Comparison of ENCODE assay signal across 8 cellular contexts in the genomic region with DNA sequence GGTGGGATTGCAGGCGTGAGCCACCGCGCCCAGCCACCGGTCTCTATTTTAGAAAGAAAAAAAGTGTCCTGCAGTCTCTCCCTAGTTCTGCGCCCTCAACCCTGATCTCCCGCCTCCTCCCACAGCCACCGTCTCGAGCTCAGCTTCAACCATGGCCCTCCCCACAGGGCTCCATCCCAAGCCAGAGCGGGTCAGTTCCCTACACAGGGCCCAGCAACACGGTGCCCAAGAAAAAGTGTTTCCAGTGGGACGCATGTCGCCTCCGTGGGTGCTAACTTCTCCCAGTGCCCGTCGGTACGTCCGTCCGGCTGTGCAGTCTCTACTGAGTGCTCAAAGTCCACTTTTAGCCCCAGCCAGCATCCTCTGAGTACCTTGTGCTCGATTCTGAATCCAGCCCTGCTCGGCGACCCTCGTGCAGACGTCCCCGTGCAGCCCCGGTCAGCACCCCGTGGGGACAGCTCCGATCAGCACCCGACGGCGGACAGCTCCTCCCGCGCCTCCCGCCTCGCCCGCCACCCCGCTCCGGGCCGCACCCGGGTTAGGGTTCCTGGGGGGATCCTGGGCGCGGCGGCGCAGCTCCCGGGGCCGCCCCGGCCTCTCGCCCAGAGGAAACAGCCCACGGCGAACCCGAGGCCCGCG. TPM values are rescaled to one million over a fixed set of nuclear protein-coding genes. Genes with fewer than 3 reads are reported as not detected.
DNase-seq lines count a peak whose midpoint lies in the region; ATAC-seq and TF ChIP-seq lines count a peak whose summit lies in the region.

No MANE protein-coding gene starts in this region.

- peaks cover 6% of the 10 kb centered on the region for H3K36me3 Mint-ChIP-seq in activated CD4-positive, alpha-beta T cell treated with anti-CD3 and anti-CD28 coated beads, Interleukin-2, amount 10 ng/mL, durations not matched to agents 24 days and 14 days (ENCODE audit: low read depth)

- H3K9me3 Mint-ChIP-seq in activated CD4-positive, alpha-beta T cell treated with anti-CD3 and anti-CD28 coated beads, Interleukin-2, amount 10 ng/mL, durations not matched to agents 24 days and 14 days: no peaks in the 10 kb centered on the region

- no peaks in the 10 kb centered on the region for H3K4me1 ChIP-seq in A673 (ENCODE audit: insufficient read depth, low read length, poor library complexity, severe bottlenecking)
- H3K4me1 ChIP-seq in thyroid gland: peaks cover 0 to 10% of the 10 kb centered on the region in 2 donors

- H3K27me3 ChIP-seq in A673 (replicated peaks; ENCODE audit: insufficient read depth, low read depth, low read length, poor library complexity) (no peaks in the 10 kb centered on the region), dorsolateral prefrontal cortex (peaks cover 0 to 6% (median 0%) of the 10 kb centered on the region in 45 donors), thyroid gland (peaks cover 4% of the 10 kb centered on the region)

- peak overlapping the region; percentile 34 for H3K4me3 ChIP-seq in A673 (ENCODE audit: low read depth, low read length, poor library complexity, severe bottlenecking)
- peak overlapping the region; percentile 28 to 77 (median 63) for H3K4me3 ChIP-seq in dorsolateral prefrontal cortex
- peak overlapping the region in 1 of 3 donors; percentile 34 for H3K4me3 ChIP-seq in thyroid gland (replicated peaks in 1 of 3)

- H3K27me3 Mint-ChIP-seq in activated CD4-positive, alpha-beta T cell treated with anti-CD3 and anti-CD28 coated beads, Interleukin-2, amount 10 ng/mL, durations not matched to agents 24 days and 14 days: peaks cover 39% of the 10 kb centered on the region

- BruUV-seq in A673 (replicated peaks; lab: Mats Ljungman, UMichigan): no TSS peak

- 19 to 28% methylated on average over 25 to 38 of the region's 52 CpGs for WGBS in thyroid gland, 2 donors

- TF ChIP-seq CTCF in A673 (conservative IDR thresholded peaks at IDR 0.05; ENCODE audit: low read depth, low read length): no peak
- no peak for TF ChIP-seq CTCF in dorsolateral prefrontal cortex (IDR thresholded peaks at IDR 0.05 in 54 of 56, conservative IDR thresholded peaks at IDR 0.05 in 2 of 56; ENCODE audit: low read depth in 1 of 56, partially characterized antibody in 56 of 56)
- TF ChIP-seq CTCF in thyroid gland (IDR thresholded peaks at IDR 0.05): no peak

- no peaks in the 10 kb centered on the region for H3K36me3 ChIP-seq in A673 (ENCODE audit: insufficient read depth, low read length, poor library complexity, severe bottlenecking)
- no peaks in the 10 kb centered on the region for H3K36me3 ChIP-seq in thyroid gland

- no peak for ATAC-seq in GM18511 (IDR thresholded peaks at IDR 0.05; ENCODE audit: unreplicated experiment)

- POLR2A ChIA-PET in A673 (lab: Charles Lee; ENCODE audit: low non-redundant PET): no interaction called here

- H3K4me3 Mint-ChIP-seq in activated CD4-positive, alpha-beta T cell treated with anti-CD3 and anti-CD28 coated beads, Interleukin-2, amount 10 ng/mL, durations not matched to agents 24 days and 14 days: peak overlapping the region; percentile 67

- no peaks in the 10 kb centered on the region for H3K9me3 ChIP-seq in A673 (ENCODE audit: low read depth, low read length, poor library complexity, severe bottlenecking)
- H3K9me3 ChIP-seq in thyroid gland: no peaks in the 10 kb centered on the region

- CTCF ChIA-PET in A673 (lab: Charles Lee): interaction anchor here (0.6 kb wide), 1 partner anchor 20 kb away, joined by 8 read pairs; no protein-coding TSS in a partner anchor

- TF ChIP-seq POLR2A in thyroid gland (IDR thresholded peaks at IDR 0.05): no peak

- no peak overlapping the region for H3K27ac Mint-ChIP-seq in activated CD4-positive, alpha-beta T cell treated with anti-CD3 and anti-CD28 coated beads, Interleukin-2, amount 10 ng/mL, durations not matched to agents 24 days and 14 days

- H3K27ac ChIP-seq in A673 (ENCODE audit: low read depth, low read length, poor library complexity, severe bottlenecking) (no peak overlapping the region), dorsolateral prefrontal cortex (peak overlapping the region in 28 of 59 donors; percentile 6 to 87 (median 58)), thyroid gland (no peak overlapping the region)

- DNase-seq in A673 (ENCODE audit: low spot score) (peak; percentile 48), HuH-7 (ENCODE audit: low spot score) (peak; percentile 97), dorsolateral prefrontal cortex (peak in 2 of 10 donors; percentile 53 to 73), mucosa of gallbladder (ENCODE audit: low spot score) (peak; percentile 49), thyroid gland (peak; percentile 53 to 55), medulla oblongata (ENCODE audit: extremely low spot score) (no peak)
- DNase-seq in activated CD4-positive, alpha-beta T cell treated with anti-CD3 and anti-CD28 coated beads, Interleukin-2, amount 10 ng/mL, durations not matched to agents 24 days and 14 days: peak; percentile 93

- peaks cover 11% of the 10 kb centered on the region for H3K4me1 Mint-ChIP-seq in activated CD4-positive, alpha-beta T cell treated with anti-CD3 and anti-CD28 coated beads, Interleukin-2, amount 10 ng/mL, durations not matched to agents 24 days and 14 days

- intact Hi-C loops in A673 (cut with micrococcal nuclease; ENCODE audit: unreplicated experiment): loop anchor here (10.0 kb wide), 1 partner anchor 55 kb away; the partner anchor contains the start of gene KLHDC7B
- intact Hi-C loops in activated CD4-positive, alpha-beta T cell treated with anti-CD3 and anti-CD28 coated beads, Interleukin-2, amount 10 ng/mL, durations not matched to agents 24 days and 14 days (cut with micrococcal nuclease): no loop called here
- intact Hi-C loops in dorsolateral prefrontal cortex (cut with DNase I): no loop called here
- intact Hi-C loops in thyroid gland (cut with DNase I): loop anchor here (10.0 kb wide), 1 partner anchor 345 kb away; the partner anchor contains the start of gene HDAC10

RNA-seq across cellular contexts. Expression of gene MAPK8IP2, which starts 0.7 kb away (rescaled TPM):
- total RNA-seq in A673 (2021): 7.8 and 11.5 TPM in 2 replicates
- total RNA-seq in activated CD4-positive, alpha-beta T cell treated with anti-CD3 and anti-CD28 coated beads, Interleukin-2, amount 10 ng/mL, durations not matched to agents 24 days and 14 days: 0.19 TPM in 2 replicates
- 100 to 1,000 TPM in 119 of 120 experiments, 10 to 100 TPM in 1; 82.8 to 271 (median 217) TPM for total RNA-seq in dorsolateral prefrontal cortex
- 0.89 TPM for total RNA-seq in mucosa of gallbladder
- 1 to 10 TPM in 3 of 4 donors, under 1 TPM in 1; 0.94 to 3.3 (median 1.5) TPM for total RNA-seq in thyroid gland

RNA-seq across cellular contexts. Expression of gene CHKB, which starts 17.3 kb away (rescaled TPM):
- total RNA-seq in A673 (2021): 47.6 and 51.4 TPM in 2 replicates
- 83.2 and 84.7 TPM in 2 replicates for total RNA-seq in activated CD4-positive, alpha-beta T cell treated with anti-CD3 and anti-CD28 coated beads, Interleukin-2, amount 10 ng/mL, durations not matched to agents 24 days and 14 days
- 100 to 1,000 TPM in 1 of 120 experiments, 10 to 100 TPM in 119; 36.7 to 115 (median 63.9) TPM for total RNA-seq in dorsolateral prefrontal cortex
- total RNA-seq in mucosa of gallbladder: 106 TPM
- total RNA-seq in thyroid gland: 10 to 100 TPM; 49.1 to 96.9 (median 67.8) TPM

RNA-seq across cellular contexts. Expression of gene CPT1B, which starts 21.7 kb away (rescaled TPM):
- 19.2 and 28.3 TPM in 2 replicates for total RNA-seq in A673 (2021)
- total RNA-seq in activated CD4-positive, alpha-beta T cell treated with anti-CD3 and anti-CD28 coated beads, Interleukin-2, amount 10 ng/mL, durations not matched to agents 24 days and 14 days: 63.1 and 71.5 TPM in 2 replicates
- 10 to 100 TPM; 16.1 to 79.3 (median 36.8) TPM for total RNA-seq in dorsolateral prefrontal cortex
- 32.4 TPM for total RNA-seq in mucosa of gallbladder
- total RNA-seq in thyroid gland: 10 to 100 TPM in 3 of 4 donors, 1 to 10 TPM in 1; 9.7 to 38.7 (median 14.9) TPM

RNA-seq across cellular contexts. Expression of gene ARSA, which starts 28.0 kb away (rescaled TPM):
- total RNA-seq in A673 (2021): 15.6 and 19.6 TPM in 2 replicates
- 20.6 and 22.1 TPM in 2 replicates for total RNA-seq in activated CD4-positive, alpha-beta T cell treated with anti-CD3 and anti-CD28 coated beads, Interleukin-2, amount 10 ng/mL, durations not matched to agents 24 days and 14 days
- total RNA-seq in dorsolateral prefrontal cortex: 10 to 100 TPM; 32.1 to 72.7 (median 48.0) TPM
- 113 TPM for total RNA-seq in mucosa of gallbladder
- total RNA-seq in thyroid gland: 10 to 100 TPM; 30.9 to 73.5 (median 61.2) TPM

RNA-seq across cellular contexts. Expression of gene SYCE3, which starts 37.2 kb away (rescaled TPM):
- total RNA-seq in A673 (2021) (not detected in 2 replicates), dorsolateral prefrontal cortex (1 to 10 TPM in 14 of 120 experiments, not detected in 106; 1.4 to 6.0 (median 2.0) TPM), mucosa of gallbladder (not detected), thyroid gland (1 to 10 TPM in 3 of 4 donors, not detected in 1; 3.5 to 6.0 (median 4.3) TPM)
- total RNA-seq in activated CD4-positive, alpha-beta T cell treated with anti-CD3 and anti-CD28 coated beads, Interleukin-2, amount 10 ng/mL, durations not matched to agents 24 days and 14 days: 0.69 TPM in 1 of 2 replicates, not detected in the other

Comparison
In these comparisons a context has a peak if more than half of its experiments do, and no peak if none do; other contexts are left out.
1. intact Hi-C loops: an anchor here in A673 (10.0 kb wide) and thyroid gland (10.0 kb wide); none called in activated CD4-positive, alpha-beta T cell treated with anti-CD3 and anti-CD28 coated beads, Interleukin-2, amount 10 ng/mL, durations not matched to agents 24 days and 14 days and dorsolateral prefrontal cortex.